15 cellular contexts compared by ENCODE assay signal in the genomic region with DNA sequence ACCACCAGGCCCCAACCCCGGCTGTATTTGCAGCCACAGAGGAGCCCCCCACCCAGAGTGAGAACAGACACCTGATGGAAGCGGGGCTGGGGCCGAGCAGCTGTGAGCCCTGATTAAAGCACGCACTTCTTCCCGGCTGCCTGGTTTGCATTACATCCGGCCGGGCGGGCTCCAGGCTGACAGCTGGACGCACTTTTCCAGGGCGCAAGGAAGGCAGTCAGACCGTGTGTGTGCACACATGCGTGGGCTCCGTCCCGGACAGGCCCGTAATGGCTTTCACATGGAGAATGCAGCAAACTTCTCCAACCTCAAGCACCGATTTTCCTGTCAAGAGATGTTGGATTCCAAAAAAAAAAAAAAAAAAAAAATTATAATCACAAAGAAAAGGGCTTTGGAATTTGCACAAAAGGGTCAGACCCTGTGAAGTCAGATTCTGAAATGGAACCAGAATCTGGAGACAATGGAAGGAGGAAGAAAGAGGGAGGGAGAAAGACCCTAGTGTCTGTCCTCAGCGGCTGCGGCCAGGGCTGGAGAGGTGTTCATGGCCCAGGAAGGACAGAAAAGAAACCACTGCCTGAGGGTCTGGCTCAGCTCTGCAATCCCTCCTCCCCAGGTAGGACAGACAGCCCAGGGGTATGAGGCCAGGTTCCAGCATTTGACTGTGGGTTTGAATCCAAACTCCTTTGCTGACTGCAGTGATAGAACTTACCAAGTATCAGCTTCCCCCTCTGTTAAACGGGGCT.
DNase-seq lines count a peak whose midpoint lies in the region; ATAC-seq and TF ChIP-seq lines count a peak whose summit lies in the region.
"Had no signal": no experiment of that assay in that cellular context is flagged by ENCODE, and none has a peak within 500 bp of the region (broad histone marks: within the 10 kb centered on the region; RNA-seq: fewer than 3 reads in every experiment).

No MANE protein-coding gene starts in this region.

- H3K36me3 ChIP-seq in neural progenitor cell: no peaks in the 10 kb centered on the region
- H3K36me3 ChIP-seq: right lobe of liver, SJSA1 had no signal

- H2AFZ ChIP-seq in neural progenitor cell (replicated peaks): no peak overlapping the region

- CTCF ChIA-PET in T-cell (lab: Charles Lee): no interaction called here

- peaks cover 55% of the 10 kb centered on the region for H3F3A ChIP-seq in neural progenitor cell (ENCODE audit: low read depth)

- DNase-seq in EH (ENCODE audit: low read depth): peak; percentile 46
- peak; percentile 21 for DNase-seq in fibroblast of the conjunctiva (ENCODE audit: low read depth)
- peak; percentile 77 for DNase-seq in neural progenitor cell (ENCODE audit: low spot score)
- no peak for DNase-seq in RPMI8226
- DNase-seq in T-cell: no peak
- DNase-seq: CD8-positive, alpha-beta T cell; immature natural killer cell; NCI-H187 treated with DMSO at 0.1 percent for 48 hours; right lobe of liver had no signal

- H3K4me1 Mint-ChIP-seq in neural progenitor cell (peaks cover 89% of the 10 kb centered on the region), T-cell (no peaks in the 10 kb centered on the region)
- H3K4me1 Mint-ChIP-seq: central memory CD8-positive, alpha-beta T cell; immature natural killer cell; stimulated activated effector memory CD8-positive, alpha-beta T cell treated with anti-CD3 and anti-CD28 coated beads, Interleukin-12 subunit alpha, Interleukin-12 subunit beta, amount 100 ng/mL, for 72 hours had no signal

- H3K36me3 Mint-ChIP-seq in neural progenitor cell: peaks cover 7% of the 10 kb centered on the region
- H3K36me3 Mint-ChIP-seq in T-cell: no peaks in the 10 kb centered on the region
- H3K36me3 Mint-ChIP-seq: CD8-positive, alpha-beta T cell; immature natural killer cell; stimulated activated effector memory CD8-positive, alpha-beta T cell treated with anti-CD3 and anti-CD28 coated beads, Interleukin-12 subunit alpha, Interleukin-12 subunit beta, amount 100 ng/mL, for 72 hours had no signal

- H3K9me3 ChIP-seq in neural progenitor cell (ENCODE audit: low read depth): no peaks in the 10 kb centered on the region
- H3K9me3 ChIP-seq: right lobe of liver had no signal

- ATAC-seq in SK-N-SH treated with all-trans-retinoic acid at 6 μM for 48 hours (peak; percentile 83), HG03439 (IDR thresholded peaks at IDR 0.05; ENCODE audit: unreplicated experiment) (no peak), HG02763 (IDR thresholded peaks at IDR 0.05; ENCODE audit: unreplicated experiment) (no peak), T-cell (replicated peaks in 1 of 4) (no peak)
- ATAC-seq: CD8-positive, alpha-beta T cell; stimulated activated effector memory CD8-positive, alpha-beta T cell treated with anti-CD3 and anti-CD28 coated beads, Interleukin-12 subunit alpha, Interleukin-12 subunit beta, amount 100 ng/mL, for 72 hours had no signal

- POLR2A ChIA-PET in T-cell (lab: Charles Lee): no interaction called here

- peak overlapping the region; percentile 97 for H3K27ac Mint-ChIP-seq in neural progenitor cell
- no peak overlapping the region for H3K27ac Mint-ChIP-seq in T-cell
- H3K27ac Mint-ChIP-seq: CD8-positive, alpha-beta T cell; immature natural killer cell; stimulated activated effector memory CD8-positive, alpha-beta T cell treated with anti-CD3 and anti-CD28 coated beads, Interleukin-12 subunit alpha, Interleukin-12 subunit beta, amount 100 ng/mL, for 72 hours had no signal

- peaks cover 4% of the 10 kb centered on the region for H4K20me1 ChIP-seq in neural progenitor cell (ENCODE audit: low read depth)

- H3K9ac ChIP-seq in neural progenitor cell: no peak overlapping the region

- H3K27ac ChIP-seq in neural progenitor cell: peak overlapping the region; percentile 10
- H3K27ac ChIP-seq: right lobe of liver, SJSA1 had no signal

- H3K4me2 ChIP-seq in neural progenitor cell: peak overlapping the region; percentile 20

- H3K27me3 Mint-ChIP-seq in neural progenitor cell (ENCODE audit: insufficient read depth, low read depth) (peaks cover 32% of the 10 kb centered on the region), T-cell (peaks cover 4 to 6% of the 10 kb centered on the region in 2 donors)

- no peaks in the 10 kb centered on the region for H3K79me2 ChIP-seq in neural progenitor cell (ENCODE audit: low read depth)

- TF ChIP-seq CTCF in neural progenitor cell (IDR thresholded peaks at IDR 0.05): no peak

- no peaks in the 10 kb centered on the region for H3K27me3 ChIP-seq in neural progenitor cell
- H3K27me3 ChIP-seq: right lobe of liver, SJSA1 had no signal

- H3K4me3 ChIP-seq in neural progenitor cell: no peak overlapping the region
- H3K4me3 ChIP-seq: right lobe of liver, SJSA1 had no signal

- H3K9me3 Mint-ChIP-seq in neural progenitor cell: peaks cover 15% of the 10 kb centered on the region
- H3K9me3 Mint-ChIP-seq in T-cell: peaks cover 0 to 8% (median 8%) of the 10 kb centered on the region in 3 donors
- H3K9me3 Mint-ChIP-seq: CD8-positive, alpha-beta T cell; central memory CD8-positive, alpha-beta T cell; stimulated activated effector memory CD8-positive, alpha-beta T cell treated with anti-CD3 and anti-CD28 coated beads, Interleukin-12 subunit alpha, Interleukin-12 subunit beta, amount 100 ng/mL, for 72 hours had no signal

- H3K4me3 Mint-ChIP-seq in neural progenitor cell: peak overlapping the region; percentile 39
- no peak overlapping the region for H3K4me3 Mint-ChIP-seq in T-cell
- H3K4me3 Mint-ChIP-seq: CD8-positive, alpha-beta T cell; central memory CD8-positive, alpha-beta T cell; immature natural killer cell; stimulated activated effector memory CD8-positive, alpha-beta T cell treated with anti-CD3 and anti-CD28 coated beads, Interleukin-12 subunit alpha, Interleukin-12 subunit beta, amount 100 ng/mL, for 72 hours had no signal

- H3K4me1 ChIP-seq in neural progenitor cell: peaks cover 45% of the 10 kb centered on the region
- H3K4me1 ChIP-seq: SJSA1 had no signal

TF ChIP-seq in SK-N-SH treated with all-trans-retinoic acid at 6 μM for 48 hours, 23 proteins besides CTCF, POLR2A, EP300 and RAD21:
- TF ChIP-seq TCF4 (CRISPR knock-in tag; IDR thresholded peaks at IDR 0.05; ENCODE audit: borderline replicate concordance) (peak; percentile 50; the same call in 1 of the 2 replicates), ZNF70 (CRISPR knock-in tag; IDR thresholded peaks at IDR 0.05) (no peak)

Comparison
In these comparisons a context has a peak if more than half of its experiments do, and no peak if none do; other contexts are left out.
1. DNase-seq: peak in EH (single experiment), fibroblast of the conjunctiva (single experiment) and neural progenitor cell (single experiment); none in RPMI8226 (single experiment) and T-cell (0 of 34).